2 cellular contexts compared by ENCODE assay signal in the genomic region with DNA sequence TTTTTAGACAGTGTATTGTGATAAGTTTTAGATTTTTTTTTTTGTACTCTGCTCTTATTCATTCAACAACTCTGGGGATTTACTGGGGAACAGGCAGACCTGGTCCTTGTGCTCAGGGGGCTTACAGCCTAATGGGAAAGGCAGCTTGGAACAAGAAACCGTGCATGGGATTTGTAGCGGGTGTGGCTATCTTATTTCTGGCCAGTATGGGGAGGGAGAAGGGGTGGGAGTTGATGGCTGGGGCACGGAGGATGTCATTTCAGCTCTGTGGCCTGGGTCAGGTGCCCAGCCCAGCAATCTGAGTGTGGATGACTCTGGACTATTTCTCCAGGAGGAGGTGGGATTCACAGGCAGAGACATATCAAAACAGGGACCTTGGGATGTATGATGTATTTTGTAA.
TF ChIP-seq lines count a peak whose summit lies in the region.

No MANE protein-coding gene starts in this region.

TF ChIP-seq in HCT116, 20 proteins besides CTCF, POLR2A, EP300 and RAD21:
- no peak for TF ChIP-seq POLR2AphosphoS5 (IDR thresholded peaks at IDR 0.05; ENCODE audit: low read depth, low read length)
- no peak for TF ChIP-seq JUND (IDR thresholded peaks at IDR 0.05)
- no peak for TF ChIP-seq ATF3 (IDR thresholded peaks at IDR 0.05)
- no peak for TF ChIP-seq SP1 (IDR thresholded peaks at IDR 0.05; ENCODE audit: low read depth)
- no peak for TF ChIP-seq SRF (IDR thresholded peaks at IDR 0.05; ENCODE audit: low read depth)
- TF ChIP-seq ZBTB33 (IDR thresholded peaks at IDR 0.05; ENCODE audit: extremely low read depth, insufficient replicate concordance, low read length): no peak
- TF ChIP-seq EGR1 (IDR thresholded peaks at IDR 0.05; ENCODE audit: low read depth): no peak
- TF ChIP-seq YY1 (IDR thresholded peaks at IDR 0.05; ENCODE audit: extremely low read depth, insufficient replicate concordance, low read depth, low read length): no peak
- no peak for TF ChIP-seq SIN3A (IDR thresholded peaks at IDR 0.05; ENCODE audit: low read depth)
- no peak for TF ChIP-seq FOSL1 (IDR thresholded peaks at IDR 0.05; ENCODE audit: low read depth)
- no peak for TF ChIP-seq CEBPB (IDR thresholded peaks at IDR 0.05; ENCODE audit: low read depth)
- TF ChIP-seq TCF7L2 (IDR thresholded peaks at IDR 0.05; ENCODE audit: borderline replicate concordance, extremely low read depth, insufficient read depth, insufficient read length): no peak
- TF ChIP-seq ZFX (IDR thresholded peaks at IDR 0.05): no peak
- TF ChIP-seq, protein P1, sequence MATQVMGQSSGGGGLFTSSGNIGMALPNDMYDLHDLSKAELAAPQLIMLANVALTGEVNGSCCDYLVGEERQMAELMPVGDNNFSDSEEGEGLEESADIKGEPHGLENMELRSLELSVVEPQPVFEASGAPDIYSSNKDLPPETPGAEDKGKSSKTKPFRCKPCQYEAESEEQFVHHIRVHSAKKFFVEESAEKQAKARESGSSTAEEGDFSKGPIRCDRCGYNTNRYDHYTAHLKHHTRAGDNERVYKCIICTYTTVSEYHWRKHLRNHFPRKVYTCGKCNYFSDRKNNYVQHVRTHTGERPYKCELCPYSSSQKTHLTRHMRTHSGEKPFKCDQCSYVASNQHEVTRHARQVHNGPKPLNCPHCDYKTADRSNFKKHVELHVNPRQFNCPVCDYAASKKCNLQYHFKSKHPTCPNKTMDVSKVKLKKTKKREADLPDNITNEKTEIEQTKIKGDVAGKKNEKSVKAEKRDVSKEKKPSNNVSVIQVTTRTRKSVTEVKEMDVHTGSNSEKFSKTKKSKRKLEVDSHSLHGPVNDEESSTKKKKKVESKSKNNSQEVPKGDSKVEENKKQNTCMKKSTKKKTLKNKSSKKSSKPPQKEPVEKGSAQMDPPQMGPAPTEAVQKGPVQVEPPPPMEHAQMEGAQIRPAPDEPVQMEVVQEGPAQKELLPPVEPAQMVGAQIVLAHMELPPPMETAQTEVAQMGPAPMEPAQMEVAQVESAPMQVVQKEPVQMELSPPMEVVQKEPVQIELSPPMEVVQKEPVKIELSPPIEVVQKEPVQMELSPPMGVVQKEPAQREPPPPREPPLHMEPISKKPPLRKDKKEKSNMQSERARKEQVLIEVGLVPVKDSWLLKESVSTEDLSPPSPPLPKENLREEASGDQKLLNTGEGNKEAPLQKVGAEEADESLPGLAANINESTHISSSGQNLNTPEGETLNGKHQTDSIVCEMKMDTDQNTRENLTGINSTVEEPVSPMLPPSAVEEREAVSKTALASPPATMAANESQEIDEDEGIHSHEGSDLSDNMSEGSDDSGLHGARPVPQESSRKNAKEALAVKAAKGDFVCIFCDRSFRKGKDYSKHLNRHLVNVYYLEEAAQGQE (IDR thresholded peaks at IDR 0.05; ENCODE audit: low read depth): no peak
- no peak for TF ChIP-seq ZNF274 (IDR thresholded peaks at IDR 0.05; ENCODE audit: low read depth, low read length)
- TF ChIP-seq MAX (IDR thresholded peaks at IDR 0.05): no peak
- no peak for TF ChIP-seq ELF1 (IDR thresholded peaks at IDR 0.05; ENCODE audit: borderline replicate concordance, low read depth)
- TF ChIP-seq EZH2phosphoT487 (IDR thresholded peaks at IDR 0.05; ENCODE audit: borderline replicate concordance): no peak

TF ChIP-seq in HepG2, 621 proteins besides CTCF, POLR2A, EP300 and RAD21:
- TF ChIP-seq KDM1A (CRISPR knock-in tag; IDR thresholded peaks at IDR 0.05) (no peak), ZFP36 (IDR thresholded peaks at IDR 0.05; ENCODE audit: borderline replicate concordance, low read depth, low read length, partially characterized antibody) (no peak), TGIF2 (CRISPR knock-in tag; IDR thresholded peaks at IDR 0.05) (no peak), ARID3A (IDR thresholded peaks at IDR 0.05; ENCODE audit: low read depth, low read length) (no peak), MTERF4 (CRISPR knock-in tag; IDR thresholded peaks at IDR 0.05) (no peak), EHMT2 (IDR thresholded peaks at IDR 0.05; ENCODE audit: borderline replicate concordance, low read depth, low read length) (no peak), ZNF746 (CRISPR knock-in tag; IDR thresholded peaks at IDR 0.05) (no peak)
